8 cellular contexts compared by ENCODE assay signal in the genomic region with DNA sequence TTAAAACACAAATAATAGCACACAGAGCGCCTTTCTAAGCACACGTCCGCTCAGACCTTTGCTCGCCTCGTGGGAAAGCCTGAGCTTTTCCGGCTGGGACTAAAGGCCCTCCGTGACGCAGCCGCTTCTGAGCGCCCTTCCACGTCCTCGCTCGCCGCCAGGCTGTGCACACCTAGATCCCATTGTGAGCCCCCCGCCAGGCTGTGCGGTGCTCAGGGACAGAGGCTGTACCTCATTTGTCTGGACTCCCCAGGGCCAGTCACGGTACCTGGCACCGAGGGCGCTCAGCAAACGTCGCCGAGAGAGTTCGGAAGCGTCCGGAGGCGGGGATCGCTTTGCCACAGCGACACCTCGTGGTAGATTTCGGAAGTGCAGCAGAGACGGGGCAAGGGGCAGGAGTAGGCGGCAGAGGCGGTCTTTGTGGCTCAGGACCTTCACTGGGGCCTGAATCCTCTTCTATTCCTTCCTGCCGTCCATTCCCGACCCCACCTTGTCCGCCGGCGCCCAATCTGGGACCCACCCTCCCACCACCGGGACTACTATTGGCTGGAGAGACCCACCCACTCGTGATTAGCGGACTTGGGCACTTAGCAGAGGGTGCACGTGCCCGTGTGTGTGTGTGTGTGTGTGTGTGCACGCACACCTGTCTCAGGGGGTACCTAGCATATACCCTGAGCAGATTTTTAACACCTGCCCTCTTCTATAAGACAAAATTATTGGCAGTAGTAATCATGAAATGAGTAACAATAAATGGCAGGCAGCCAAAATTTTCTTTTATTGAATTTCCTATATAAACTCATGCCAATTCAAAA.
DNase-seq lines count a peak whose midpoint lies in the region; ATAC-seq and TF ChIP-seq lines count a peak whose summit lies in the region.

No MANE protein-coding gene starts in this region.

- POLR2A ChIA-PET in HCT116 (lab: Charles Lee) = no interaction called here

- peak; percentile 81 for TF ChIP-seq RAD21 in HCT116 (IDR thresholded peaks at IDR 0.05; ENCODE audit: low read depth)

- H3K27ac ChIP-seq in HCT116 (ENCODE audit: low read depth, low read length) (no peak overlapping the region), prostate gland (no peak overlapping the region)

- H3K27me3 ChIP-seq in HCT116 (ENCODE audit: insufficient read depth, low read length) = no peaks in the 10 kb centered on the region
- H3K27me3 ChIP-seq in adipocyte (replicated peaks; ENCODE audit: control insufficient read depth, insufficient read depth, low read length) = peaks cover 56% of the 10 kb centered on the region
- peaks cover 4% of the 10 kb centered on the region for H3K27me3 ChIP-seq in prostate gland (replicated peaks; ENCODE audit: insufficient read depth)

- WGBS in prostate gland = 2% methylated on average over 44 of the region's 44 CpGs

- peak overlapping the region; percentile 77 for H3K4me2 ChIP-seq in HCT116 (ENCODE audit: low read length)

- RAD21 ChIA-PET in HCT116 (lab: Charles Lee; ENCODE audit: low non-redundant PET in 1 of 2, low total read pairs in 2 of 2, uncharacterized antibody in 2 of 2, unreplicated experiment in 2 of 2) = interaction anchor here (0.6 to 1.4 kb wide), 2 partner anchors 13 to 72 kb away, joined by 3 to 6 read pairs; no protein-coding TSS in a partner anchor

- TF ChIP-seq CTCF in HCT116 (IDR thresholded peaks at IDR 0.05 in 2 of 3, conservative IDR thresholded peaks at IDR 0.05 in 1 of 3; ENCODE audit: borderline replicate concordance in 1 of 3, insufficient read depth in 1 of 3, low read depth in 2 of 3, low read length in 2 of 3) = peak; percentile 89 to 95 (median 93)
- TF ChIP-seq CTCF in NB4 (IDR thresholded peaks at IDR 0.05; ENCODE audit: low read depth, low read length) = peak; percentile 88
- TF ChIP-seq CTCF in prostate gland (IDR thresholded peaks at IDR 0.05) = peak; percentile 95 to 99 (median 96)

- TF ChIP-seq POLR2A in HCT116 (IDR thresholded peaks at IDR 0.05; ENCODE audit: borderline replicate concordance, extremely low read depth, insufficient read depth, insufficient read length) (no peak), NB4 (IDR thresholded peaks at IDR 0.05; ENCODE audit: extremely low read depth, insufficient read length) (no peak), prostate gland (IDR thresholded peaks at IDR 0.05) (no peak)

- intact Hi-C loops in HCT116 (cut with micrococcal nuclease) (loop anchor here (1.0 kb wide), 2 partner anchors 14 to 72 kb away; no protein-coding TSS in a partner anchor), left ventricle myocardium superior (cut with micrococcal nuclease) (loop anchor here (5.0 kb wide), 1 partner anchor 68 kb away; no protein-coding TSS in a partner anchor), prostate gland (cut with DNase I) (loop anchor here (1.0 kb wide), 1 partner anchor 72 kb away; no protein-coding TSS in a partner anchor)

- H3K9ac ChIP-seq in HCT116 (ENCODE audit: low read length) (peak overlapping the region; percentile 46), adipocyte (ENCODE audit: low read length) (peak overlapping the region; percentile 54)

- H3K4me1 ChIP-seq in HCT116 (ENCODE audit: control insufficient read depth in 1 of 2, insufficient read depth in 2 of 2, low read length in 2 of 2) (peaks cover 4 to 13% of the 10 kb centered on the region in 2 experiments; a peak in 2 of 4 replicates), adipocyte (ENCODE audit: control insufficient read depth, insufficient read depth, low read length) (peaks cover 7% of the 10 kb centered on the region), prostate gland (replicated peaks) (no peaks in the 10 kb centered on the region)

- peak overlapping the region; percentile 39 to 52 for H3K4me3 ChIP-seq in HCT116 (replicated peaks in 1 of 2; ENCODE audit: low read depth in 1 of 2, low read length in 2 of 2)
- no peak overlapping the region for H3K4me3 ChIP-seq in NB4 (ENCODE audit: low read depth, low read length)
- H3K4me3 ChIP-seq in adipocyte (ENCODE audit: low read length) = peak overlapping the region; percentile 78
- peak overlapping the region; percentile 7 to 31 for H3K4me3 ChIP-seq in prostate gland

- no peaks in the 10 kb centered on the region for H3K36me3 ChIP-seq in HCT116 (ENCODE audit: control insufficient read depth in 1 of 2, insufficient read depth in 2 of 2, low read length in 2 of 2)
- H3K36me3 ChIP-seq in adipocyte (ENCODE audit: control insufficient read depth, insufficient read depth, low read length, severe bottlenecking) = no peaks in the 10 kb centered on the region
- no peaks in the 10 kb centered on the region for H3K36me3 ChIP-seq in prostate gland

- H3K9me3 ChIP-seq in HCT116 (ENCODE audit: control insufficient read depth in 1 of 2, insufficient read depth in 1 of 2, low read depth in 1 of 2, low read length in 2 of 2) (no peaks in the 10 kb centered on the region), adipocyte (ENCODE audit: control insufficient read depth, low read length) (no peaks in the 10 kb centered on the region), prostate gland (no peaks in the 10 kb centered on the region)

- DNase-seq in GM03348 (ENCODE audit: low spot score) (peak; percentile 93), HCT116 (ENCODE audit: low read depth, low spot score) (peak; percentile 57), NB4 (ENCODE audit: low read depth) (peak; percentile 74), SW480 (ENCODE audit: low spot score) (peak; percentile 64), adipocyte (ENCODE audit: low read depth) (peak; percentile 90), left ventricle myocardium superior (peak; percentile 91), prostate gland (ENCODE audit: low spot score) (peak; percentile 73), ureter (ENCODE audit: low spot score) (peak; percentile 89)

- H3K9me2 ChIP-seq in HCT116 (ENCODE audit: insufficient read depth) = no peaks in the 10 kb centered on the region

- CTCF ChIA-PET in HCT116 (lab: Charles Lee) = interaction anchor here (0.5 to 2.4 kb wide), 12 partner anchors 11 to 74 kb away, joined by 3 to 46 read pairs (median 4); no protein-coding TSS in a partner anchor

- BruUV-seq in HCT116 (replicated peaks; lab: Mats Ljungman, UMichigan) = no TSS peak

- peak overlapping the region; percentile 96 for H2AFZ ChIP-seq in HCT116 (ENCODE audit: low read depth, low read length, poor library complexity, severe bottlenecking)

- H3K79me2 ChIP-seq in HCT116 (ENCODE audit: insufficient read depth, low read length) = no peaks in the 10 kb centered on the region

- no peaks in the 10 kb centered on the region for H4K20me1 ChIP-seq in HCT116 (ENCODE audit: insufficient read depth)

- ATAC-seq in HCT116 (peak; percentile 97), left ventricle myocardium superior (peak; percentile 97)

TF ChIP-seq in HCT116, 20 proteins besides CTCF, POLR2A, EP300 and RAD21:
- TF ChIP-seq EGR1 (IDR thresholded peaks at IDR 0.05; ENCODE audit: low read depth) = peak; percentile 50; the same call in 1 of the 2 replicates
- TF ChIP-seq YY1 (IDR thresholded peaks at IDR 0.05; ENCODE audit: extremely low read depth, insufficient replicate concordance, low read depth, low read length) = no peak
- TF ChIP-seq, protein P1, sequence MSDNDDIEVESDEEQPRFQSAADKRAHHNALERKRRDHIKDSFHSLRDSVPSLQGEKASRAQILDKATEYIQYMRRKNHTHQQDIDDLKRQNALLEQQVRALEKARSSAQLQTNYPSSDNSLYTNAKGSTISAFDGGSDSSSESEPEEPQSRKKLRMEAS (IDR thresholded peaks at IDR 0.05) = peak; percentile 49; the same call in 1 of the 2 replicates
- no peak for TF ChIP-seq CEBPB (IDR thresholded peaks at IDR 0.05; ENCODE audit: low read depth)
- no peak for TF ChIP-seq TCF7L2 (IDR thresholded peaks at IDR 0.05; ENCODE audit: borderline replicate concordance, extremely low read depth, insufficient read depth, insufficient read length)
- TF ChIP-seq POLR2AphosphoS5 (IDR thresholded peaks at IDR 0.05; ENCODE audit: low read depth, low read length) = 0 out of 2 replicates have a peak, but pooled peaks have one; percentile 21
